In genomic region chr2:230925879-230926765, GRCh38 we compare ENCODE assay signal across 8 cellular contexts. TPM values are rescaled to one million over a fixed set of nuclear protein-coding genes. Genes with fewer than 3 reads are reported as not detected.
DNase-seq lines count a peak whose midpoint lies in the region; ATAC-seq, FAIRE-seq and TF ChIP-seq lines count a peak whose summit lies in the region.

No MANE protein-coding gene starts in this region.

- H3K27me3 ChIP-seq in Panc1 (ENCODE audit: control insufficient read depth, insufficient read depth, low read length) (no peaks in the 10 kb centered on the region), mesenchymal stem cell (ENCODE audit: control insufficient read depth in 1 of 2, insufficient read depth in 1 of 2, low read length in 2 of 2) (peaks cover 50 to 52% of the 10 kb centered on the region in 2 experiments)

- H3K18ac ChIP-seq in mesenchymal stem cell (ENCODE audit: low read depth in 1 of 2, low read length in 2 of 2), result no peak overlapping the region

- WGBS in mesenchymal stem cell, result 89% methylated on average over 11 of the region's 11 CpGs

- no peak overlapping the region for H3K23ac ChIP-seq in mesenchymal stem cell (ENCODE audit: low read length in 2 of 2)

- no peak overlapping the region for H2BK120ac ChIP-seq in mesenchymal stem cell (ENCODE audit: low read depth, low read length)

- no TSS peak for BruUV-seq in Panc1 (replicated peaks; lab: Mats Ljungman, UMichigan)

- POLR2A ChIA-PET in Panc1 (lab: Charles Lee), result no interaction called here

- H4K91ac ChIP-seq in mesenchymal stem cell (ENCODE audit: low read length), result no peak overlapping the region

- no peak overlapping the region for H2AFZ ChIP-seq in mesenchymal stem cell (ENCODE audit: low read depth, low read length)

- ATAC-seq in GM21717 (IDR thresholded peaks at IDR 0.05; ENCODE audit: unreplicated experiment) (peak; percentile 48), Panc1 (peak; percentile 47; the same call in 1 of the 2 replicates)

- FAIRE-seq in GM12891 (lab: Jason Lieb, UNC), result no peak

- H3K4me2 ChIP-seq in mesenchymal stem cell (ENCODE audit: low read length, poor library complexity, severe bottlenecking), result no peak overlapping the region

- no peak overlapping the region for H3K9ac ChIP-seq in mesenchymal stem cell (ENCODE audit: low read length)

- H4K8ac ChIP-seq in mesenchymal stem cell (ENCODE audit: low read length), result no peak overlapping the region

- no peak overlapping the region for H2AK5ac ChIP-seq in mesenchymal stem cell (ENCODE audit: low read length, severe bottlenecking)

- H3K36me3 ChIP-seq in Panc1 (ENCODE audit: control insufficient read depth, insufficient read depth, low read length) (no peaks in the 10 kb centered on the region), mesenchymal stem cell (ENCODE audit: control insufficient read depth in 1 of 2, insufficient read depth in 2 of 2, low read depth in 1 of 2, low read length in 2 of 2) (no peaks in the 10 kb centered on the region)

- no peak overlapping the region for H2BK12ac ChIP-seq in mesenchymal stem cell (ENCODE audit: low read length in 2 of 2)

- H3K27ac ChIP-seq in Panc1 (ENCODE audit: low read length) (no peak overlapping the region), mesenchymal stem cell (ENCODE audit: low read length, poor library complexity, severe bottlenecking) (no peak overlapping the region)

- H2BK15ac ChIP-seq in mesenchymal stem cell (ENCODE audit: low read depth, poor library complexity, severe bottlenecking), result no peak overlapping the region

- H3K4me1 ChIP-seq in Panc1 (ENCODE audit: control insufficient read depth, insufficient read depth, low read length), result no peaks in the 10 kb centered on the region
- no peaks in the 10 kb centered on the region for H3K4me1 ChIP-seq in mesenchymal stem cell (ENCODE audit: control insufficient read depth, insufficient read depth, low read depth, low read length)

- DNase-seq in GM12891 (ENCODE audit: insufficient read length, low spot score) (no peak), Panc1 (ENCODE audit: low read depth, low spot score) (no peak), islet precursor cell (peak; percentile 67), mesenchymal stem cell (no peak), NCI-H446 (lab: John Stamatoyannopoulos, UW) (no peak), nucleus accumbens (lab: John Stamatoyannopoulos, UW) (no peak), anterior cingulate cortex (lab: John Stamatoyannopoulos, UW) (no peak)

- H3K9me3 ChIP-seq in Panc1 (ENCODE audit: control insufficient read depth, insufficient read depth, low read depth, low read length), result no peaks in the 10 kb centered on the region
- no peaks in the 10 kb centered on the region for H3K9me3 ChIP-seq in mesenchymal stem cell (ENCODE audit: control insufficient read depth, low read length)

- CTCF ChIA-PET in Panc1 (lab: Charles Lee), result interaction anchor here (0.7 kb wide), 1 partner anchor 103 kb away, joined by 20 read pairs; no protein-coding TSS in a partner anchor

- in situ Hi-C loops in Panc1 (cut with HindIII; ENCODE audit: low pct_unique_long_range_greater_than_20kb, low sequenced_read_pairs), result no loop called here

- no peak overlapping the region for H2BK5ac ChIP-seq in mesenchymal stem cell (ENCODE audit: low read depth, low read length, poor library complexity, severe bottlenecking)

- intact Hi-C loops in Panc1 (cut with micrococcal nuclease; ENCODE audit: unreplicated experiment), result no loop called here

- no peak overlapping the region for H3K14ac ChIP-seq in mesenchymal stem cell (ENCODE audit: low read length in 2 of 2)

- TF ChIP-seq POLR2A in GM12891 (IDR thresholded peaks at IDR 0.05; ENCODE audit: low read depth, low read length), result peak; percentile 75

- H3K4me3 ChIP-seq in Panc1 (ENCODE audit: low read depth in 2 of 2, low read length in 2 of 2) (no peak overlapping the region), mesenchymal stem cell (ENCODE audit: insufficient read depth in 1 of 2, low read depth in 1 of 2, low read length in 2 of 2) (no peak overlapping the region)

- no peaks in the 10 kb centered on the region for H3K79me1 ChIP-seq in mesenchymal stem cell (replicated peaks; ENCODE audit: low read length, poor library complexity, severe bottlenecking)

- no peak for TF ChIP-seq CTCF in Panc1 (IDR thresholded peaks at IDR 0.05)

- no peak overlapping the region for H3K4ac ChIP-seq in mesenchymal stem cell (ENCODE audit: low read depth in 1 of 2, low read length in 2 of 2)

TF ChIP-seq in GM12891, 5 proteins besides CTCF, POLR2A, EP300 and RAD21:
- TF ChIP-seq PAX5 (IDR thresholded peaks at IDR 0.05; ENCODE audit: insufficient read depth, low read length, severe bottlenecking) (no peak), SPI1 (IDR thresholded peaks at IDR 0.05; ENCODE audit: low read depth, low read length) (peak; percentile 42), POU2F2 (IDR thresholded peaks at IDR 0.05; ENCODE audit: low read depth, low read length) (no peak; the same call in 1 of the 2 replicates), POLR2AphosphoS5 (IDR thresholded peaks at IDR 0.05; ENCODE audit: low read depth, low read length) (peak; percentile 51; the same call in 1 of the 2 replicates), TAF1 (IDR thresholded peaks at IDR 0.05; ENCODE audit: low read depth, low read length) (peak; percentile 54; the same call in 1 of the 2 replicates)

RNA-seq across cellular contexts. Expression of gene GPR55, which starts 1.1 kb away (rescaled TPM):
- polyA plus RNA-seq in GM12891 (2012; ENCODE audit: low read depth, missing spikeins), result 20.8 TPM
- 0.08 TPM for total RNA-seq in Panc1 (2021; ENCODE audit: unreplicated experiment)
- not detected for polyA plus RNA-seq in Panc1 (2012; ENCODE audit: insufficient read length)
- not detected for polyA plus RNA-seq in mesenchymal stem cell (2013, experiment 1 of 2)
- polyA plus RNA-seq in mesenchymal stem cell (2013, experiment 2 of 2), result 0.01 TPM
